4 cellular contexts compared by ENCODE assay signal in the genomic region with DNA sequence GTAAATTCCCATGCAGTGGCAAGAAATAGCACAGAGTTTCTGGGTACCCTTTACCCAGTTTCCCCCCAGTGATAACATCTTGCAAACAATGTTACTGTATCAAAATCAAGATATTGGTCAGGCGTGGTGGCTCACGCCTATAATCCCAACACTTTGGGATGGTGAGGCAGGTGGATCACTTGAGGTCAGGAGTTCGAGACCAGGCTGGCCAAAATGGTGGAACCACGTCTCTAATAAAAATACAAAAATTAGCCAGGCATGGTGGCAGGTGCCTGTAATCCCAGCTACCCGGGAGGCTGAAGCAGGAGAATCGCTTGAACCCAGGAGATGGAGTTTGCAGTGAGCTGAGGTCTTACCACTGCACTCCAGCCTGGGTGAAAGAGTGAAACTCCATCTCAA. TPM values are rescaled to one million over a fixed set of nuclear protein-coding genes. Genes with fewer than 3 reads are reported as not detected.
"Had no signal": no experiment of that assay in that cellular context is flagged by ENCODE, and none has a peak within 500 bp of the region (broad histone marks: within the 10 kb centered on the region; RNA-seq: fewer than 3 reads in every experiment).

No MANE protein-coding gene starts in this region.

RNA-seq across cellular contexts. Expression of a gene that starts 11.3 kb away (rescaled TPM):
- total RNA-seq: fibroblast of villous mesenchyme, renal cortical epithelial cell had no signal

RNA-seq across cellular contexts. Expression of a gene that starts 57.0 kb away (rescaled TPM):
- total RNA-seq: fibroblast of villous mesenchyme, gastrocnemius medialis, mammary epithelial cell, renal cortical epithelial cell had no signal
